In the genomic region with DNA sequence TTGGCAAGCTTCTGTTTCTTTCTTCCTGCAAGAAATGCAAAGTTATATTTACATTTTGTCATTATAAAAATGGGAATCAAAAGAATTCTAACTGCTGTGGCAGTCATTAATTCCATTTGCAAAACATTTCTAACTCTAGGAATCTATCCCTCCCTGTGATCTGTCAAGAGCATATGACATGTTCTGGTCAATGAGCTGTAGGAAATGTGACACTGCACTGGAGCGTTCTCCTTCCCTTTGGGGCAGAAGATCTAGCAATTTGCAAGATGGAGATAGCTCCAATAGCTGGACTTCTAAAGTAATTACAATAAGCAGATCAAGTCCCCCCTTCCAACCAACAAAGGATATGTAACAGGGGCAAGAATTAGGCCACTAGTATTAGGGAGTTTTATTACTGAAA, we compare ENCODE assay signal across 19 cellular contexts. TPM values are rescaled to one million over a fixed set of nuclear protein-coding genes. Genes with fewer than 3 reads are reported as not detected.
DNase-seq lines count a peak whose midpoint lies in the region; ATAC-seq lines count a peak whose summit lies in the region.
"Had no signal": no experiment of that assay in that cellular context is flagged by ENCODE, and none has a peak within 500 bp of the region (broad histone marks: within the 10 kb centered on the region; RNA-seq: fewer than 3 reads in every experiment).

No MANE protein-coding gene starts in this region.

- H3K4me1 Mint-ChIP-seq in activated CD4-positive, alpha-beta T cell treated with anti-CD3 and anti-CD28 coated beads for 36 hours: peaks cover 49% of the 10 kb centered on the region
- H3K4me1 Mint-ChIP-seq in CD8-positive, alpha-beta memory T cell: peaks cover 53 to 71% (median 56%) of the 10 kb centered on the region in 3 donors
- peaks cover 48% of the 10 kb centered on the region for H3K4me1 Mint-ChIP-seq in activated naive CD8-positive, alpha-beta T cell treated with anti-CD3 and anti-CD28 coated beads for 36 hours
- peaks cover 34 to 73% of the 10 kb centered on the region in 2 donors for H3K4me1 Mint-ChIP-seq in immature natural killer cell

- H3K4me3 ChIP-seq in CD8-positive, alpha-beta memory T cell (ENCODE audit: low read length): no peak overlapping the region
- H3K4me3 ChIP-seq in neuronal stem cell (ENCODE audit: low read length in 2 of 2): no peak overlapping the region
- H3K4me3 ChIP-seq: ascending aorta, colonic mucosa, K562, psoas muscle, thyroid gland had no signal

- no peaks in the 10 kb centered on the region for H3K27me3 Mint-ChIP-seq in activated CD4-positive, alpha-beta T cell treated with anti-CD3 and anti-CD28 coated beads for 36 hours
- no peaks in the 10 kb centered on the region for H3K27me3 Mint-ChIP-seq in CD8-positive, alpha-beta memory T cell
- H3K27me3 Mint-ChIP-seq in activated naive CD8-positive, alpha-beta T cell treated with anti-CD3 and anti-CD28 coated beads for 36 hours: no peaks in the 10 kb centered on the region
- no peaks in the 10 kb centered on the region for H3K27me3 Mint-ChIP-seq in immature natural killer cell (ENCODE audit: low read depth in 3 of 3)

- no peak overlapping the region for H4K8ac ChIP-seq in neuronal stem cell (ENCODE audit: low read depth, low read length)

- WGBS in neuronal stem cell (ENCODE audit: extremely low coverage in 2 of 2, insufficient read length in 2 of 2, insufficient replicate concordance in 1 of 2), 2 donors: no CpG with 5 or more reads among the region's 1 CpG

- no peak overlapping the region for H2BK12ac ChIP-seq in neuronal stem cell (ENCODE audit: low read length)

- CTCF ChIA-PET in activated CD4-positive, alpha-beta T cell treated with anti-CD3 and anti-CD28 coated beads for 36 hours (lab: Charles Lee): interaction anchor here (1.1 to 4.3 kb wide), 7 partner anchors 9 to 293 kb away, joined by 3 to 46 read pairs (median 4); no protein-coding TSS in a partner anchor
- CTCF ChIA-PET in CD8-positive, alpha-beta memory T cell (lab: Charles Lee): interaction anchor here (0.9 to 1.1 kb wide), 2 partner anchors 16 to 18 kb away, joined by 4 to 7 read pairs; no protein-coding TSS in a partner anchor

- DNase-seq in activated CD4-positive, alpha-beta T cell treated with anti-CD3 and anti-CD28 coated beads for 36 hours: no peak
- no peak for DNase-seq in activated CD4-positive, alpha-beta T cell treated with anti-CD3 and anti-CD28 coated beads for 4 hours
- DNase-seq in CD8-positive, alpha-beta memory T cell: no peak
- DNase-seq in activated naive CD8-positive, alpha-beta T cell treated with anti-CD3 and anti-CD28 coated beads for 36 hours: no peak
- DNase-seq in immature natural killer cell (no peak), COLO668 (lab: John Stamatoyannopoulos, UW; ENCODE audit: unreplicated experiment) (no peak), CD1c-positive myeloid dendritic cell (ENCODE audit: extremely low spot score) (no peak), neuronal stem cell (ENCODE audit: low spot score) (no peak)
- DNase-seq: activated CD4-positive, alpha-beta T cell treated with anti-CD3 and anti-CD28 coated beads, Interleukin-2, amount 50 U/mL, for 1 hour; colonic mucosa; EL; foreskin melanocyte; HCEC 1CT; NCI-H1930; psoas muscle; thyroid gland had no signal

- POLR2A ChIA-PET in activated CD4-positive, alpha-beta T cell treated with anti-CD3 and anti-CD28 coated beads for 36 hours (lab: Charles Lee): interaction anchor here (0.9 to 3.3 kb wide), 3 partner anchors 14 to 864 kb away, joined by 3 to 16 read pairs (median 3); no protein-coding TSS in a partner anchor
- POLR2A ChIA-PET in CD8-positive, alpha-beta memory T cell (lab: Charles Lee): interaction anchor here (1.0 kb wide), 1 partner anchor 14 kb away, joined by 7 read pairs; no protein-coding TSS in a partner anchor

- no peak overlapping the region for H2AK5ac ChIP-seq in neuronal stem cell (ENCODE audit: low read depth, low read length)

- H3K4me1 ChIP-seq in CD8-positive, alpha-beta memory T cell (ENCODE audit: insufficient read depth, low read length): peaks cover 49% of the 10 kb centered on the region
- H3K4me1 ChIP-seq in neuronal stem cell (ENCODE audit: control insufficient read depth in 2 of 2, insufficient read depth in 1 of 2, low read depth in 1 of 2, low read length in 2 of 2): peaks cover 0 to 5% of the 10 kb centered on the region in 2 donors

- no peak overlapping the region for H3K23ac ChIP-seq in neuronal stem cell (ENCODE audit: low read depth, low read length, poor library complexity)

- no peaks in the 10 kb centered on the region for H3K27me3 ChIP-seq in CD8-positive, alpha-beta memory T cell (ENCODE audit: insufficient read depth, low read length, poor library complexity, severe bottlenecking)
- no peaks in the 10 kb centered on the region for H3K27me3 ChIP-seq in neuronal stem cell (ENCODE audit: control insufficient read depth in 3 of 3, insufficient read depth in 3 of 3, low read depth in 1 of 3, low read length in 3 of 3)
- H3K27me3 ChIP-seq: ascending aorta, colonic mucosa, thyroid gland had no signal

- no peak overlapping the region for H2BK15ac ChIP-seq in neuronal stem cell (ENCODE audit: low read length)

- no peaks in the 10 kb centered on the region for H3K79me1 ChIP-seq in neuronal stem cell (ENCODE audit: low read depth, low read length)

- no peak overlapping the region for H3K4ac ChIP-seq in neuronal stem cell (ENCODE audit: low read length)

- peak overlapping the region; percentile 17 for H3K27ac Mint-ChIP-seq in activated CD4-positive, alpha-beta T cell treated with anti-CD3 and anti-CD28 coated beads for 36 hours
- H3K27ac Mint-ChIP-seq in CD8-positive, alpha-beta memory T cell: peak overlapping the region in 6 of 8 donors; percentile 5 to 88 (median 64)
- peak overlapping the region; percentile 76 for H3K27ac Mint-ChIP-seq in activated naive CD8-positive, alpha-beta T cell treated with anti-CD3 and anti-CD28 coated beads for 36 hours
- H3K27ac Mint-ChIP-seq in immature natural killer cell: peak overlapping the region; percentile 2 to 65 (median 28)

- H3K9me3 ChIP-seq in CD8-positive, alpha-beta memory T cell (ENCODE audit: low read length): no peaks in the 10 kb centered on the region
- H3K9me3 ChIP-seq in neuronal stem cell (replicated peaks in 1 of 2; ENCODE audit: control insufficient read depth in 2 of 2, insufficient read depth in 1 of 2, low read depth in 1 of 2, low read length in 2 of 2): peaks cover 0 to 2% of the 10 kb centered on the region in 2 donors
- H3K9me3 ChIP-seq: ascending aorta, colonic mucosa, psoas muscle, thyroid gland had no signal

- H3K4me3 Mint-ChIP-seq in activated CD4-positive, alpha-beta T cell treated with anti-CD3 and anti-CD28 coated beads for 36 hours: no peak overlapping the region
- peak overlapping the region in 3 of 7 donors; percentile 9 to 17 (median 12) for H3K4me3 Mint-ChIP-seq in CD8-positive, alpha-beta memory T cell
- no peak overlapping the region for H3K4me3 Mint-ChIP-seq in activated naive CD8-positive, alpha-beta T cell treated with anti-CD3 and anti-CD28 coated beads for 36 hours
- no peak overlapping the region for H3K4me3 Mint-ChIP-seq in immature natural killer cell
- H3K4me3 Mint-ChIP-seq: CD14-positive monocyte had no signal

- peaks cover 34% of the 10 kb centered on the region for H3K36me3 ChIP-seq in CD8-positive, alpha-beta memory T cell (ENCODE audit: insufficient read depth, low read length)
- H3K36me3 ChIP-seq in neuronal stem cell (replicated peaks in 1 of 2; ENCODE audit: control insufficient read depth in 2 of 2, insufficient read depth in 2 of 2, low read length in 2 of 2): peaks cover 20 to 94% of the 10 kb centered on the region in 2 donors

- no peak overlapping the region for H2BK120ac ChIP-seq in neuronal stem cell (ENCODE audit: low read depth, low read length)

- no peak overlapping the region for H2BK5ac ChIP-seq in neuronal stem cell (ENCODE audit: low read length)

- no peak overlapping the region for H4K91ac ChIP-seq in neuronal stem cell (ENCODE audit: low read depth, low read length, poor library complexity)

- no peak for ATAC-seq in activated CD4-positive, alpha-beta T cell treated with anti-CD3 and anti-CD28 coated beads for 36 hours
- ATAC-seq: K562 had no signal

- no peaks in the 10 kb centered on the region for H3K9me3 Mint-ChIP-seq in activated CD4-positive, alpha-beta T cell treated with anti-CD3 and anti-CD28 coated beads for 36 hours (ENCODE audit: low read depth)
- H3K9me3 Mint-ChIP-seq in CD8-positive, alpha-beta memory T cell: no peaks in the 10 kb centered on the region
- H3K9me3 Mint-ChIP-seq in activated naive CD8-positive, alpha-beta T cell treated with anti-CD3 and anti-CD28 coated beads for 36 hours: no peaks in the 10 kb centered on the region
- H3K9me3 Mint-ChIP-seq in immature natural killer cell: no peaks in the 10 kb centered on the region
- H3K9me3 Mint-ChIP-seq: CD14-positive monocyte had no signal

- no peak overlapping the region for H3K18ac ChIP-seq in neuronal stem cell (ENCODE audit: low read length)

- H3K27ac ChIP-seq in CD8-positive, alpha-beta memory T cell (ENCODE audit: low read depth, low read length): no peak overlapping the region
- no peak overlapping the region for H3K27ac ChIP-seq in neuronal stem cell (replicated peaks; ENCODE audit: low read length)
- H3K27ac ChIP-seq: ascending aorta, colonic mucosa, psoas muscle, thyroid gland had no signal

- no peak overlapping the region for H2AFZ ChIP-seq in neuronal stem cell (ENCODE audit: low read length)

- no peak overlapping the region for H3K14ac ChIP-seq in neuronal stem cell (ENCODE audit: low read length)

- peaks cover 65% of the 10 kb centered on the region for H3K36me3 Mint-ChIP-seq in activated CD4-positive, alpha-beta T cell treated with anti-CD3 and anti-CD28 coated beads for 36 hours (ENCODE audit: low read depth)
- peaks cover 4 to 65% (median 10%) of the 10 kb centered on the region in 3 donors for H3K36me3 Mint-ChIP-seq in CD8-positive, alpha-beta memory T cell
- H3K36me3 Mint-ChIP-seq in activated naive CD8-positive, alpha-beta T cell treated with anti-CD3 and anti-CD28 coated beads for 36 hours: peaks cover 56% of the 10 kb centered on the region
- H3K36me3 Mint-ChIP-seq in immature natural killer cell: peaks cover 3 to 23% (median 13%) of the 10 kb centered on the region in 3 donors

- no peak overlapping the region for H3K4me2 ChIP-seq in neuronal stem cell (ENCODE audit: insufficient read depth, low read length, poor library complexity, severe bottlenecking)

- intact Hi-C loops in activated CD4-positive, alpha-beta T cell treated with anti-CD3 and anti-CD28 coated beads for 36 hours (cut with DNase I, micrococcal nuclease): no loop called here

- H3K9ac ChIP-seq in neuronal stem cell (ENCODE audit: low read depth, low read length, poor library complexity): no peak overlapping the region

RNA-seq across cellular contexts. Expression of a gene that starts 6.3 kb away (rescaled TPM):
- 100 to 1,000 TPM in 1 of 2 experiments, 10 to 100 TPM in 1; 62.1 to 148 TPM for total RNA-seq in activated CD4-positive, alpha-beta T cell treated with anti-CD3 and anti-CD28 coated beads for 36 hours
- 100 to 1,000 TPM; 108 to 115 TPM for total RNA-seq in CD8-positive, alpha-beta memory T cell
- 59.8 TPM for polyA plus RNA-seq in CD8-positive, alpha-beta memory T cell
- 100 to 1,000 TPM; 131 to 150 TPM for total RNA-seq in activated naive CD8-positive, alpha-beta T cell treated with anti-CD3 and anti-CD28 coated beads for 36 hours
- polyA plus RNA-seq in immature natural killer cell: 10 to 100 TPM; 23.6 to 32.4 (median 29.4) TPM
- 152 TPM for polyA plus RNA-seq in neuronal stem cell (2013, experiment 1 of 2)
- polyA plus RNA-seq in neuronal stem cell (2013, experiment 2 of 2): 156 TPM

RNA-seq across cellular contexts. Expression of a gene that starts 38.7 kb away (rescaled TPM):
- total RNA-seq in activated CD4-positive, alpha-beta T cell treated with anti-CD3 and anti-CD28 coated beads for 36 hours: 100 to 1,000 TPM; 126 to 154 TPM
- 100 to 1,000 TPM; 121 to 130 TPM for total RNA-seq in CD8-positive, alpha-beta memory T cell
- 78.6 TPM for polyA plus RNA-seq in CD8-positive, alpha-beta memory T cell
- 100 to 1,000 TPM; 143 to 156 TPM for total RNA-seq in activated naive CD8-positive, alpha-beta T cell treated with anti-CD3 and anti-CD28 coated beads for 36 hours
- 10 to 100 TPM; 42.2 to 72.6 (median 57.7) TPM for polyA plus RNA-seq in immature natural killer cell
- polyA plus RNA-seq in neuronal stem cell (2013, experiment 1 of 2): 97.9 TPM
- polyA plus RNA-seq in neuronal stem cell (2013, experiment 2 of 2): 100 TPM

Comparison
In these comparisons a context has a peak if more than half of its experiments do, and no peak if none do; other contexts are left out.
1. H3K27ac Mint-ChIP-seq: peak in every context shown above with its lines; median percentile 76 in activated naive CD8-positive, alpha-beta T cell treated with anti-CD3 and anti-CD28 coated beads for 36 hours; 64 in CD8-positive, alpha-beta memory T cell; 28 in immature natural killer cell; 17 in activated CD4-positive, alpha-beta T cell treated with anti-CD3 and anti-CD28 coated beads for 36 hours.